ENCODE assay signal across 19 cellular contexts in the genomic region with DNA sequence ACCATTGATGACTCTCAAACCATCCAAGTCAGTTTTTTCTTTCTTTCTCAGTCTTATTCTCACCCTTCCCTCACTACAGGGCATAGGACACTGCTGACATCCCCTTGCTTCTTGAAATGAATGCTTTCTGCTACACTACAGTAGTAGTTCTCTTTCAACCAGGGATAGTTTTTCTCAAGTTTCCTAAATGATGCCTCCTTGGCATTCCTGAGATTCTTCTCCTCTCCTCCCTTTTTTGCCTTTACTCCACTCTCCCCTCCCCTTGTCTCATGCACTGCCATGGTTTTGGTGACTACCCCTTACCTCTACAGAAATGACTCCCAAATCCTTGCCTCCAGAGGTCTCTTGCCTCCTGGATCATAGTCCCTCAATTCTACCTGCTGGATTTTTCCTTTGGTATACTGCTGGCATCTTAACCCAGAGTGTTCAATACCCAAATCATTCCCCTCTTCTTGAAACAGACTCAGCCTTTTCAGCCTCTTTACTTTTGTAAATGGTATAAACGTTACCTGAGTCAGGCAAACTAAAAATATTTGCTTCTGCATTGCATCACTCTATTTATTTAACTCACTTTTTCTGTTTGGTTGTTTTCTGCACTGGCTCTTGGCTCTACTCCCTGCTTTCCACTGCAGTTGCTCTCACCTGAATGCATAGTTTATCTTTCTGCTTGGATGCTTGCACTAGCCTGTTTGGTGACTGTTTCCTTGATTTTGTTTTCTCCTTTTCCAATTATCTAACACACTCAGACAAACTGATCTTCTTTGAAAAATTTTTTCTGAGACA.
DNase-seq lines count a peak whose midpoint lies in the region; ATAC-seq, FAIRE-seq and TF ChIP-seq lines count a peak whose summit lies in the region.
"Had no signal": no experiment of that assay in that cellular context is flagged by ENCODE, and none has a peak within 500 bp of the region (broad histone marks: within the 10 kb centered on the region; RNA-seq: fewer than 3 reads in every experiment).

No MANE protein-coding gene starts in this region.

- DNase-seq in T47D (ENCODE audit: low read depth in 1 of 2, low spot score in 1 of 2): peak; percentile 21 to 27
- DNase-seq in MCF 10A (ENCODE audit: unreplicated experiment): no peak
- DNase-seq in iPS-NIHi11 (ENCODE audit: low spot score): peak; percentile 22
- no peak for DNase-seq in NCI-H82 treated with DMSO at 0.1 percent for 48 hours (lab: John Stamatoyannopoulos, UW; ENCODE audit: unreplicated experiment)
- DNase-seq in GM10266 (ENCODE audit: extremely low spot score): no peak
- no peak for DNase-seq in GM12892 (ENCODE audit: insufficient read length)
- DNase-seq: CD8-positive, alpha-beta T cell; H9; IMR-90; Karpas-422; NCI-H1105; NCI-H1694; NCI-H2107; NCI-H226; NCI-H526; RPMI8226 had no signal

- no peak for ATAC-seq in gastroesophageal sphincter
- ATAC-seq: CD8-positive, alpha-beta T cell had no signal

- no peak overlapping the region for H3K4me3 ChIP-seq in mucosa of stomach (ENCODE audit: low read length)
- H3K4me3 ChIP-seq in gastroesophageal sphincter: no peak overlapping the region

- no peaks in the 10 kb centered on the region for H3K36me3 Mint-ChIP-seq in MCF 10A (ENCODE audit: insufficient read depth, unreplicated experiment)
- H3K36me3 Mint-ChIP-seq: CD8-positive, alpha-beta T cell had no signal

- POLR2A ChIA-PET in MCF 10A (lab: Yijun Ruan, JAX): no interaction called here

- H3K27me3 ChIP-seq in mucosa of stomach (ENCODE audit: control insufficient read depth, insufficient read depth, low read length) (no peaks in the 10 kb centered on the region), gastroesophageal sphincter (no peaks in the 10 kb centered on the region)

- intact Hi-C loops in MCF 10A (cut with micrococcal nuclease): no loop called here

- TF ChIP-seq EP300 in gastroesophageal sphincter (IDR thresholded peaks at IDR 0.05): no peak

- TF ChIP-seq POLR2A in gastroesophageal sphincter (IDR thresholded peaks at IDR 0.05): no peak
- TF ChIP-seq POLR2A in GM12892 (IDR thresholded peaks at IDR 0.05; ENCODE audit: low read depth, low read length): no peak

- in situ Hi-C loops in T47D (cut with HindIII; ENCODE audit: low pct_unique_long_range_greater_than_20kb, low sequenced_read_pairs): no loop called here

- no TSS peak for BruUV-seq in MCF 10A (replicated peaks; lab: Mats Ljungman, UMichigan)

- H3K4me1 ChIP-seq in mucosa of stomach (ENCODE audit: control insufficient read depth, insufficient read depth, low read length) (peaks cover 55% of the 10 kb centered on the region), gastroesophageal sphincter (no peaks in the 10 kb centered on the region)

- H3K9me3 Mint-ChIP-seq in MCF 10A (ENCODE audit: unreplicated experiment): peaks cover 8% of the 10 kb centered on the region
- H3K9me3 Mint-ChIP-seq: CD8-positive, alpha-beta T cell had no signal

- no peaks in the 10 kb centered on the region for H3K36me3 ChIP-seq in mucosa of stomach (ENCODE audit: control insufficient read depth, insufficient read depth, low read length)
- H3K36me3 ChIP-seq in gastroesophageal sphincter: no peaks in the 10 kb centered on the region

- H3K27ac ChIP-seq in gastroesophageal sphincter: no peak overlapping the region
- H3K27ac ChIP-seq: 22Rv1 had no signal

- H3K9ac ChIP-seq in mucosa of stomach (ENCODE audit: low read length): peak overlapping the region; percentile 7

- 31 to 33% methylated on average over 1 of the region's 1 CpG for WGBS in gastroesophageal sphincter (ENCODE audit: low coverage in 1 of 2), 2 donors

- H3K9me3 ChIP-seq in mucosa of stomach (ENCODE audit: control insufficient read depth, low read length) (no peaks in the 10 kb centered on the region), gastroesophageal sphincter (peaks cover 0 to 9% (median 0%) of the 10 kb centered on the region in 3 donors)

- H3K4me1 Mint-ChIP-seq in MCF 10A (ENCODE audit: insufficient read depth, unreplicated experiment): peaks cover 4% of the 10 kb centered on the region

- peaks cover 9% of the 10 kb centered on the region for H3K27me3 Mint-ChIP-seq in MCF 10A (ENCODE audit: insufficient read depth, unreplicated experiment)

- no peak overlapping the region for H3K4me3 Mint-ChIP-seq in MCF 10A (ENCODE audit: unreplicated experiment)
- H3K4me3 Mint-ChIP-seq: CD8-positive, alpha-beta T cell; H9 had no signal

- no peak for FAIRE-seq in GM12892 (lab: Jason Lieb, UNC)

- H3K27ac Mint-ChIP-seq in MCF 10A (ENCODE audit: low read depth, unreplicated experiment): no peak overlapping the region
- H3K27ac Mint-ChIP-seq: CD8-positive, alpha-beta T cell had no signal

- CTCF ChIA-PET in MCF 10A (lab: Yijun Ruan, JAX): interaction anchor here (0.9 kb wide), 1 partner anchor 11 kb away, joined by 4 read pairs; no protein-coding TSS in a partner anchor

- no peak for TF ChIP-seq CTCF in MCF 10A (IDR thresholded peaks at IDR 0.05; ENCODE audit: unreplicated experiment)
- TF ChIP-seq CTCF in GM10266 (IDR thresholded peaks at IDR 0.05; ENCODE audit: control insufficient read depth, insufficient read depth, low read depth, missing control alignments): no peak
- TF ChIP-seq CTCF in gastroesophageal sphincter (IDR thresholded peaks at IDR 0.05): no peak

Comparison
In these comparisons a context has a peak if more than half of its experiments do, and no peak if none do; other contexts are left out.
1. DNase-seq: peak in T47D (2 of 2) and iPS-NIHi11 (single experiment); none in MCF 10A (single experiment), NCI-H82 treated with DMSO at 0.1 percent for 48 hours (single experiment), GM10266 (single experiment) and GM12892 (single experiment).